Comparison of ENCODE assay signal across 23 cellular contexts in the genomic region with DNA sequence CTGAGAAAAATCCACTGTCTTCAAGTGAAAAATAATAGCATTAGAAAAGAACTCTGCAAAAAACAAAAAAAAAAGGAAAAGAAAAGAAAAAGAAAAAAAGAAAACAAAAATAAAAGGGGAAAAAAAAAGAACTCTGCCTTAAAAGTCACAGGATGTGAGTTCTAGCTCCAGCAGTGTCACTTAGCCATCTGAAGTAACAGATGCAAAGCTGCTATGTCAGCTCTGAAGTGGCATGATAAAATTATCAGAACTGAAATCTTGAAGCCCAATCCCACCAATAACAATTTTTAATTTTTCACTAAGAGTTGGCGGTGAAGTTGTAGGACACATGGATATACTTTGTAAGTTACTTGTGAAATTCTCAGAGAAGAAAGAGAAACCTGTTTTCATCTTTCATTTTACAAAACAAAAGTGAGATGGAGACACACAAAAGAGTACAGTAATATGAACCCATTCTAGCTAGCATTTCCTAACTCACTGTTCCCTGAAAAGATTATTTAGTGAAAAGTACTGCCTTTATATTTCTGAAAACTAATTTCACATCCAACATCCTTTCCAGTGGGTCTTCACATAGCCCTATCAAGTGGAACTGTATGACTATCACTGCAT.
DNase-seq lines count a peak whose midpoint lies in the region; ATAC-seq and TF ChIP-seq lines count a peak whose summit lies in the region.
"Had no signal": no experiment of that assay in that cellular context is flagged by ENCODE, and none has a peak within 500 bp of the region (broad histone marks: within the 10 kb centered on the region; RNA-seq: fewer than 3 reads in every experiment).

No MANE protein-coding gene starts in this region.

- intact Hi-C loops in transverse colon (cut with DNase I; ENCODE audit: low total_unique reads) = no loop called here

- TF ChIP-seq CTCF in transverse colon (IDR thresholded peaks at IDR 0.05) = no peak

- peak overlapping the region; percentile 14 for H3K27ac Mint-ChIP-seq in central memory CD8-positive, alpha-beta T cell (ENCODE audit: low read depth)
- H3K27ac Mint-ChIP-seq in T-helper 2 cell treated with Interferon-gamma antibody and Interleukin-4, amounts not matched to agents 5 μg/mL and 100 μg/mL, for 36 hours = no peak overlapping the region
- no peak overlapping the region for H3K27ac Mint-ChIP-seq in activated naive CD4-positive, alpha-beta T cell treated with anti-CD3 and anti-CD28 coated beads, Interleukin-2, amount 50 U/mL, for 72 hours
- H3K27ac Mint-ChIP-seq: CD4-positive, alpha-beta T cell; HFFc6 had no signal

- peak; percentile 40 for ATAC-seq in GM18867 (IDR thresholded peaks at IDR 0.05; ENCODE audit: unreplicated experiment)
- peak; percentile 53 for ATAC-seq in GM21515 (IDR thresholded peaks at IDR 0.05; ENCODE audit: unreplicated experiment)
- peak; percentile 48 for ATAC-seq in HG03354 (IDR thresholded peaks at IDR 0.05; ENCODE audit: poor library complexity, severe bottlenecking, unreplicated experiment)
- no peak for ATAC-seq in central memory CD8-positive, alpha-beta T cell (replicated peaks; ENCODE audit: extremely low read depth, poor library complexity, severe bottlenecking)
- no peak for ATAC-seq in activated naive CD4-positive, alpha-beta T cell treated with anti-CD3 and anti-CD28 coated beads, Interleukin-2, amount 50 U/mL, for 72 hours
- ATAC-seq: HepG2, PC-3 had no signal

- in situ Hi-C loops in transverse colon (cut with MboI; ENCODE audit: low pct_ligation_motif_present in 1 of 4, low pct_unique_long_range_greater_than_20kb in 1 of 4, low sequenced_read_pairs in 3 of 4) = no loop called here

- WGBS in transverse colon (ENCODE audit: low coverage in 1 of 2), 2 donors = 97 to 100% methylated on average over 1 of the region's 1 CpG

- no peak for TF ChIP-seq EP300 in transverse colon (IDR thresholded peaks at IDR 0.05; ENCODE audit: low read depth)

- DNase-seq in central memory CD8-positive, alpha-beta T cell (ENCODE audit: low spot score in 2 of 2) = no peak
- no peak for DNase-seq in T-helper 2 cell treated with Interferon-gamma antibody and Interleukin-4, amounts not matched to agents 5 μg/mL and 100 μg/mL, for 36 hours (ENCODE audit: low spot score)
- DNase-seq in activated naive CD4-positive, alpha-beta T cell treated with anti-CD3 and anti-CD28 coated beads, Interleukin-2, amount 50 U/mL, for 72 hours (ENCODE audit: low spot score in 2 of 2) = no peak
- DNase-seq in NCI-H446 treated with DMSO at 0.1 percent for 48 hours (lab: John Stamatoyannopoulos, UW) = no peak
- DNase-seq in transverse colon = no peak
- DNase-seq: Caco-2; CD4-positive, alpha-beta T cell; DMS153; GF-D8; H7; HFFc6; KG1; NCI-H1417; NCI-H187; NCI-H2107; NCI-H510A treated with DMSO at 0.1 percent for 48 hours; NCI-H82; PC-3 had no signal

- H3K36me3 Mint-ChIP-seq in central memory CD8-positive, alpha-beta T cell (ENCODE audit: insufficient read depth) = no peaks in the 10 kb centered on the region
- no peaks in the 10 kb centered on the region for H3K36me3 Mint-ChIP-seq in T-helper 2 cell treated with Interferon-gamma antibody and Interleukin-4, amounts not matched to agents 5 μg/mL and 100 μg/mL, for 36 hours (ENCODE audit: low read depth)
- no peaks in the 10 kb centered on the region for H3K36me3 Mint-ChIP-seq in activated naive CD4-positive, alpha-beta T cell treated with anti-CD3 and anti-CD28 coated beads, Interleukin-2, amount 50 U/mL, for 72 hours

- no peak overlapping the region for H3K4me3 ChIP-seq in transverse colon

- H3K27me3 ChIP-seq in transverse colon = no peaks in the 10 kb centered on the region

- no peaks in the 10 kb centered on the region for H3K36me3 ChIP-seq in transverse colon

- peaks cover 14% of the 10 kb centered on the region for H3K27me3 Mint-ChIP-seq in central memory CD8-positive, alpha-beta T cell
- peaks cover 7% of the 10 kb centered on the region for H3K27me3 Mint-ChIP-seq in T-helper 2 cell treated with Interferon-gamma antibody and Interleukin-4, amounts not matched to agents 5 μg/mL and 100 μg/mL, for 36 hours (ENCODE audit: low read depth)
- H3K27me3 Mint-ChIP-seq: CD4-positive, alpha-beta T cell had no signal

- TF ChIP-seq POLR2A in transverse colon (IDR thresholded peaks at IDR 0.05) = no peak

- H3K9me3 Mint-ChIP-seq in central memory CD8-positive, alpha-beta T cell = no peaks in the 10 kb centered on the region
- no peaks in the 10 kb centered on the region for H3K9me3 Mint-ChIP-seq in T-helper 2 cell treated with Interferon-gamma antibody and Interleukin-4, amounts not matched to agents 5 μg/mL and 100 μg/mL, for 36 hours
- H3K9me3 Mint-ChIP-seq in activated naive CD4-positive, alpha-beta T cell treated with anti-CD3 and anti-CD28 coated beads, Interleukin-2, amount 50 U/mL, for 72 hours = peaks cover 0 to 7% of the 10 kb centered on the region in 2 donors
- H3K9me3 Mint-ChIP-seq: CD4-positive, alpha-beta T cell; HFFc6 had no signal

- H3K27ac ChIP-seq in transverse colon = no peak overlapping the region
- H3K27ac ChIP-seq: RWPE1 had no signal

- H3K4me1 Mint-ChIP-seq in central memory CD8-positive, alpha-beta T cell = no peaks in the 10 kb centered on the region
- H3K4me1 Mint-ChIP-seq in T-helper 2 cell treated with Interferon-gamma antibody and Interleukin-4, amounts not matched to agents 5 μg/mL and 100 μg/mL, for 36 hours (ENCODE audit: low read depth) = no peaks in the 10 kb centered on the region

- H3K4me3 Mint-ChIP-seq in central memory CD8-positive, alpha-beta T cell = no peak overlapping the region
- no peak overlapping the region for H3K4me3 Mint-ChIP-seq in T-helper 2 cell treated with Interferon-gamma antibody and Interleukin-4, amounts not matched to agents 5 μg/mL and 100 μg/mL, for 36 hours
- H3K4me3 Mint-ChIP-seq: CD4-positive, alpha-beta T cell; HFFc6 had no signal

- no peaks in the 10 kb centered on the region for H3K4me1 ChIP-seq in transverse colon
- H3K4me1 ChIP-seq: Caco-2 had no signal

- peaks cover 0 to 3% of the 10 kb centered on the region in 2 donors for H3K9me3 ChIP-seq in transverse colon

Comparison
In these comparisons a context has a peak if more than half of its experiments do, and no peak if none do; other contexts are left out.
1. ATAC-seq: peak in GM18867 (single experiment), GM21515 (single experiment) and HG03354 (single experiment); none in central memory CD8-positive, alpha-beta T cell (single experiment) and activated naive CD4-positive, alpha-beta T cell treated with anti-CD3 and anti-CD28 coated beads, Interleukin-2, amount 50 U/mL, for 72 hours (0 of 2).